Comparison of ENCODE assay signal across 9 cellular contexts in the genomic region with DNA sequence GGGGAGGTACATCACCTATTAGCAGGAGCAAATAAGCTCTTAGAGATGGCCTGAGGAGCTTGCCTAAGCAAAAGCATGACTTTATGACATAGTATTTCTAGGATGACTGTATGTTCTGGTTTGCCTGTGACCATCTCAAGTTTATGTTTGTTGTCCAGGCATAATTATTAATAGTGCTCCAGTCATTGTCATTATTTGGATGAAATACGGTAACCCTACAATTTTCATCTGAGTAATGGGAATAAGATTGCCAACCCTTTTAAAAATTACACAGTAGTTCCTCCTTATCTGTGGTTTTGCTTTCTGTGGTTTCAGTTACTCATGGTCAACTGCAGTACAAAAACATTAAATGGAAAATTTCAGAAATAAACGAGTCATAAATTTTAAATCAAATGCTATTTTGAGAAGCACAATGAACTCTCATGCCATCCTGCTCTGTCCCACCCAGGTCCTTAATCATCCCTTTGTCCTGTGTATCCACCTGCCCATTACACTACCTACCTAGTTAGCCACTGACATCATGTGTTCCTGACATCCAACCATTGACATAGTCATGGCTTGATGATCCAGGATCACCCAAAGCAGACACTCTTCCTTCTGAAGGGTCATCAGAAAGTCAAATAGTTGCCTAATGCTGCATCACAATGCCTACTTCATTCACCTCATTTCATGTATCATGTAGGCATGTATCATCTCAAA. TPM values are rescaled to one million over a fixed set of nuclear protein-coding genes. Genes with fewer than 3 reads are reported as not detected.
DNase-seq lines count a peak whose midpoint lies in the region; ATAC-seq and TF ChIP-seq lines count a peak whose summit lies in the region.
"Had no signal": no experiment of that assay in that cellular context is flagged by ENCODE, and none has a peak within 500 bp of the region (broad histone marks: within the 10 kb centered on the region; RNA-seq: fewer than 3 reads in every experiment).

No MANE protein-coding gene starts in this region.

- H2AFZ ChIP-seq in OCI-LY3 (ENCODE audit: low read depth, low read length), result 0 out of 2 replicates have a peak overlapping the region, but pooled peaks have one; percentile 46
- H2AFZ ChIP-seq in osteoblast (ENCODE audit: low read length), result no peak overlapping the region

- no peak overlapping the region for H3K9ac ChIP-seq in OCI-LY3 (ENCODE audit: low read length)

- H4K20me1 ChIP-seq in OCI-LY3 (ENCODE audit: insufficient read depth, low read length) (no peaks in the 10 kb centered on the region), osteoblast (ENCODE audit: insufficient read depth, low read length) (no peaks in the 10 kb centered on the region)

- H3K36me3 ChIP-seq in OCI-LY3 (replicated peaks; ENCODE audit: low read depth, low read length), result no peaks in the 10 kb centered on the region
- no peaks in the 10 kb centered on the region for H3K36me3 ChIP-seq in osteoblast (ENCODE audit: insufficient read depth, low read length)

- H3K27me3 ChIP-seq in OCI-LY3 (ENCODE audit: low read depth, low read length) (no peaks in the 10 kb centered on the region), osteoblast (ENCODE audit: insufficient read depth, low read length) (no peaks in the 10 kb centered on the region)
- H3K27me3 ChIP-seq: testis had no signal

- H3K9me3 ChIP-seq in OCI-LY3 (ENCODE audit: insufficient read depth, low read length), result no peaks in the 10 kb centered on the region
- H3K9me3 ChIP-seq in osteoblast (ENCODE audit: low read depth, low read length), result no peaks in the 10 kb centered on the region
- H3K9me3 ChIP-seq: testis had no signal

- H3K4me3 ChIP-seq in OCI-LY3 (ENCODE audit: low read length) (no peak overlapping the region), osteoblast (ENCODE audit: insufficient read depth, low read length) (no peak overlapping the region)
- H3K4me3 ChIP-seq: testis had no signal

- H3K27ac ChIP-seq in OCI-LY3 (ENCODE audit: low read length) (no peak overlapping the region), osteoblast (ENCODE audit: low read depth, low read length) (peak overlapping the region; percentile 90)
- H3K27ac ChIP-seq: testis had no signal

- TF ChIP-seq CTCF in OCI-LY3 (IDR thresholded peaks at IDR 0.05; ENCODE audit: low read depth, low read length) (no peak), osteoblast (IDR thresholded peaks at IDR 0.05; ENCODE audit: extremely low read depth, low read depth, low read length) (no peak), omental fat pad (IDR thresholded peaks at IDR 0.05) (no peak)

- H3K4me1 ChIP-seq in OCI-LY3 (ENCODE audit: low read length), result peaks cover 13% of the 10 kb centered on the region
- H3K4me1 ChIP-seq in osteoblast (ENCODE audit: insufficient read depth, low read length), result peaks cover 20% of the 10 kb centered on the region
- H3K4me1 ChIP-seq: testis had no signal

- ATAC-seq in GM18870 (IDR thresholded peaks at IDR 0.05; ENCODE audit: unreplicated experiment) (peak; percentile 70), HG02870 (IDR thresholded peaks at IDR 0.05; ENCODE audit: unreplicated experiment) (peak; percentile 56), omental fat pad (ENCODE audit: low FRiP score) (no peak)

- H3K4me2 ChIP-seq in OCI-LY3 (ENCODE audit: low read length), result peak overlapping the region; percentile 35
- peak overlapping the region; percentile 58 for H3K4me2 ChIP-seq in osteoblast (ENCODE audit: insufficient read depth, low read length)

- H3K79me2 ChIP-seq in OCI-LY3 (ENCODE audit: low read length), result no peaks in the 10 kb centered on the region
- H3K79me2 ChIP-seq in osteoblast (ENCODE audit: insufficient read depth, low read length), result no peaks in the 10 kb centered on the region

- DNase-seq in osteoblast (ENCODE audit: insufficient read length, low spot score, missing footprints) (no peak), HuH-7 (ENCODE audit: low spot score) (no peak), omental fat pad (ENCODE audit: low spot score) (no peak), NCI-H2196 treated with DMSO at 0.1 percent for 48 hours (lab: John Stamatoyannopoulos, UW; ENCODE audit: unreplicated experiment) (no peak), NCI-H524 (lab: John Stamatoyannopoulos, UW) (no peak)
- DNase-seq: testis had no signal

RNA-seq across cellular contexts. Expression of gene TFB1M, which starts 27.0 kb away (rescaled TPM):
- total RNA-seq in osteoblast (18.8 and 23.3 TPM in 2 replicates), omental fat pad (1 to 10 TPM; 6.4 to 9.2 (median 7.2) TPM)
